In the genomic region with DNA sequence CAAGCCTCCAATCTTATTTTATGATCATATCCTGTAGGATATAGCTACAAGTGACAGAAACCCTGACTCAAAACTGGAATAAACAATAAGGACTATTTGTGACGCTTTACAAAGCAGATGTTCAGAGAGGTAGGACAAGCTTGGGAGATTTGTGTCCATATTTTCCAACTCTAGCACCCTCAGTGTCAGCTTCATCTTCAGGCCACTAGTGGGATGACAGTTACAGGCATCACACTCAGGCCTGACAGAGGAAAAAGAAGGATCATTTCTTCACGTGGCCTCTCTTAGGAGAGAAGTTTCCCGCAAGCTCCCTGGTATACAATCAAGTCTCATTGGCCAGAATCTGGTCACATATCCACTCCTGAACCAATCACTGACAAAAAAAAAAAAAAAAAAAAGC, we compare ENCODE assay signal across 18 cellular contexts.
"Had no signal": no experiment of that assay in that cellular context is flagged by ENCODE, and none has a peak within 500 bp of the region (broad histone marks: within the 10 kb centered on the region; RNA-seq: fewer than 3 reads in every experiment).

No MANE protein-coding gene starts in this region.

- H3K27ac ChIP-seq: colonic mucosa, foreskin keratinocyte, upper lobe of left lung, uterus had no signal

- H3K4me1 Mint-ChIP-seq: endodermal cell, naive B cell had no signal

- H3K4me1 ChIP-seq: upper lobe of left lung, uterus had no signal

- H3K27me3 ChIP-seq: colonic mucosa, foreskin keratinocyte, upper lobe of left lung, uterus had no signal

- H3K9me3 ChIP-seq: colonic mucosa, left ventricle myocardium inferior, upper lobe of left lung, uterus had no signal

- H3K4me3 ChIP-seq: colonic mucosa, left ventricle myocardium inferior, lung, smooth muscle cell, upper lobe of left lung, uterus had no signal

- H3K27ac Mint-ChIP-seq: endodermal cell, nephron progenitor cell had no signal

- H3K4me2 ChIP-seq: smooth muscle cell had no signal

- H3K36me3 Mint-ChIP-seq: naive B cell had no signal

- H3K36me3 ChIP-seq: colonic mucosa, left ventricle myocardium inferior, upper lobe of left lung, uterus had no signal

- H3K4me3 Mint-ChIP-seq: endodermal cell, nephron progenitor cell had no signal

- DNase-seq: colonic mucosa; dermis blood vessel endothelial cell; endodermal cell; erythroblast; foreskin keratinocyte; kidney; left cardiac atrium; left ventricle myocardium inferior; mesendoderm; naive B cell; nephron progenitor cell; right cardiac atrium; stimulated activated CD4-positive, alpha-beta T cell treated with anti-CD3 and anti-CD28 coated beads, Interleukin-2, amount 100 ng/mL, for 48 hours; stimulated activated naive CD4-positive, alpha-beta T cell treated with Interleukin-2 at 50 U/mL for 16 hours; upper lobe of left lung; uterus had no signal
